Comparison of ENCODE assay signal across 10 cellular contexts in the genomic region with DNA sequence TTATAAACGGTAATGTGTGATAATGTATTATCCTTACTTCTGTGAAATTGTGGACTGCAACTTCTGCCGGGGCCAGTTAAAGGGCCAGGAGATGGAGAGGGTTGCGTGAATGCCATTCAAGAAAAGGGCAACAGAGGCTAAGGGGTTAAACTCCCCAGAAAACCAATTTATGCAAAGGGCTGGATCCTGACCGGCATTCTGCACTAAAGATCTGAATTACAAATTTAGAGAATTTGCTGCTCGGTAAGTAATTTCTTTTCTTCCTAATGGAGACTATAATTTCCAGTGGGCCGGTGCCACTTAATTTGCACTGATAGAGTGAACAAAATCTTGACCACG.
DNase-seq lines count a peak whose midpoint lies in the region; ATAC-seq and TF ChIP-seq lines count a peak whose summit lies in the region.
"Had no signal": no experiment of that assay in that cellular context is flagged by ENCODE, and none has a peak within 500 bp of the region (broad histone marks: within the 10 kb centered on the region; RNA-seq: fewer than 3 reads in every experiment).

No MANE protein-coding gene starts in this region.

- DNase-seq in fibroblast of lung (ENCODE audit: low read depth in 2 of 2): no peak
- DNase-seq in cerebellar cortex (ENCODE audit: low spot score): no peak
- no peak for DNase-seq in iPS-NIHi11 (ENCODE audit: low spot score)
- DNase-seq in activated T-cell treated with anti-CD3 and anti-CD28 coated beads for 4 hours: no peak
- DNase-seq: NCI-H1092 had no signal

- H3K4me2 ChIP-seq in DOHH2 (ENCODE audit: low read length) (peak overlapping the region; percentile 41), OCI-LY1 (ENCODE audit: low read length) (peak overlapping the region; percentile 78), fibroblast of lung (ENCODE audit: extremely low read depth, insufficient read depth, low read length) (peak overlapping the region; percentile 0), parathyroid adenoma (ENCODE audit: low read length) (no peak overlapping the region)

- H3K9ac ChIP-seq in OCI-LY1 (ENCODE audit: low read length) (peak overlapping the region; percentile 73), fibroblast of lung (ENCODE audit: insufficient read depth, low read length) (no peak overlapping the region), parathyroid adenoma (no peak overlapping the region)

- H3F3A ChIP-seq in DOHH2 (ENCODE audit: control insufficient read depth, insufficient read depth) (peaks cover 9% of the 10 kb centered on the region), OCI-LY1 (ENCODE audit: insufficient read depth, low read length) (0 out of 2 replicates have a peak, but pooled peaks cover 3% of the 10 kb centered on the region)

- TF ChIP-seq CTCF in DOHH2 (IDR thresholded peaks at IDR 0.05; ENCODE audit: low read depth, low read length, poor library complexity, severe bottlenecking) (no peak), OCI-LY1 (IDR thresholded peaks at IDR 0.05; ENCODE audit: low read length) (no peak), fibroblast of lung (conservative IDR thresholded peaks at IDR 0.05 in 1 of 2, IDR thresholded peaks at IDR 0.05 in 1 of 2; ENCODE audit: low read depth in 1 of 2, low read length in 2 of 2) (no peak), parathyroid adenoma (IDR thresholded peaks at IDR 0.05) (no peak)

- peak overlapping the region; percentile 12 for H2AFZ ChIP-seq in OCI-LY1 (ENCODE audit: low read length)
- H2AFZ ChIP-seq in fibroblast of lung (ENCODE audit: low read length): peak overlapping the region; percentile 66
- peak overlapping the region; percentile 67 for H2AFZ ChIP-seq in parathyroid adenoma

- H3K4me3 ChIP-seq in DOHH2 (ENCODE audit: low read length) (0 out of 2 replicates have a peak overlapping the region, but pooled peaks have one; percentile 15), OCI-LY1 (ENCODE audit: low read depth, low read length, poor library complexity, severe bottlenecking) (peak overlapping the region; percentile 47), fibroblast of lung (replicated peaks in 1 of 4; ENCODE audit: control extremely low read depth in 1 of 4, insufficient read depth in 1 of 4, low read depth in 3 of 4, low read length in 4 of 4) (no peak overlapping the region), parathyroid adenoma (ENCODE audit: low read depth, low read length) (no peak overlapping the region)
- H3K4me3 ChIP-seq: lung had no signal

- peaks cover 84% of the 10 kb centered on the region for H3K4me1 ChIP-seq in DOHH2 (ENCODE audit: control insufficient read depth, low read length)
- peaks cover 81% of the 10 kb centered on the region for H3K4me1 ChIP-seq in OCI-LY1 (ENCODE audit: insufficient read depth, low read length, severe bottlenecking)
- H3K4me1 ChIP-seq in fibroblast of lung (ENCODE audit: control insufficient read depth, extremely low read depth, insufficient read depth, low read length): peaks cover 9% of the 10 kb centered on the region
- H3K4me1 ChIP-seq in parathyroid adenoma: peaks cover 21% of the 10 kb centered on the region

- H3K9me3 ChIP-seq in DOHH2 (ENCODE audit: control insufficient read depth, insufficient read depth, low read length) (no peaks in the 10 kb centered on the region), OCI-LY1 (ENCODE audit: low read length) (no peaks in the 10 kb centered on the region), fibroblast of lung (ENCODE audit: control insufficient read depth, insufficient read depth, low read depth, low read length) (no peaks in the 10 kb centered on the region), parathyroid adenoma (ENCODE audit: control insufficient read depth, low read length) (no peaks in the 10 kb centered on the region)

- H3K36me3 ChIP-seq in DOHH2 (ENCODE audit: control insufficient read depth, low read length) (no peaks in the 10 kb centered on the region), OCI-LY1 (ENCODE audit: insufficient read depth, low read length) (no peaks in the 10 kb centered on the region), fibroblast of lung (ENCODE audit: control insufficient read depth, insufficient read depth, low read length) (no peaks in the 10 kb centered on the region), parathyroid adenoma (ENCODE audit: control insufficient read depth, insufficient read depth, low read length) (no peaks in the 10 kb centered on the region)

- H3K27me3 ChIP-seq in DOHH2 (ENCODE audit: control insufficient read depth, low read length) (no peaks in the 10 kb centered on the region), OCI-LY1 (ENCODE audit: insufficient read depth, low read length) (no peaks in the 10 kb centered on the region), fibroblast of lung (ENCODE audit: control insufficient read depth, insufficient read depth, low read length) (no peaks in the 10 kb centered on the region), parathyroid adenoma (ENCODE audit: control insufficient read depth, insufficient read depth, low read length) (no peaks in the 10 kb centered on the region)

- no peaks in the 10 kb centered on the region for H4K20me1 ChIP-seq in DOHH2 (ENCODE audit: control insufficient read depth, insufficient read depth, low read depth, low read length)
- H4K20me1 ChIP-seq in OCI-LY1 (ENCODE audit: insufficient read depth, low read length): no peaks in the 10 kb centered on the region
- H4K20me1 ChIP-seq in fibroblast of lung (ENCODE audit: control insufficient read depth, extremely low read depth, insufficient read depth, low read length): no peaks in the 10 kb centered on the region

- no peaks in the 10 kb centered on the region for H3K9me2 ChIP-seq in DOHH2 (replicated peaks; ENCODE audit: control insufficient read depth, low read length)
- no peaks in the 10 kb centered on the region for H3K9me2 ChIP-seq in OCI-LY1 (ENCODE audit: low read depth, low read length)

- H3K27ac ChIP-seq in DOHH2 (ENCODE audit: low read depth, low read length) (no peak overlapping the region), OCI-LY1 (ENCODE audit: low read depth, low read length, poor library complexity, severe bottlenecking) (peak overlapping the region; percentile 99), fibroblast of lung (ENCODE audit: insufficient read depth, low read length) (peak overlapping the region; percentile 81), parathyroid adenoma (peak overlapping the region; percentile 83)

- H3K79me2 ChIP-seq in DOHH2 (ENCODE audit: control insufficient read depth, low read length): no peaks in the 10 kb centered on the region
- H3K79me2 ChIP-seq in OCI-LY1 (ENCODE audit: insufficient read depth, low read length): no peaks in the 10 kb centered on the region
- H3K79me2 ChIP-seq in fibroblast of lung (ENCODE audit: control insufficient read depth, insufficient read depth, low read length): no peaks in the 10 kb centered on the region
- H3K79me2 ChIP-seq in parathyroid adenoma: no peaks in the 10 kb centered on the region

- ATAC-seq in GM18868 (IDR thresholded peaks at IDR 0.05; ENCODE audit: unreplicated experiment): no peak

Comparison
In these comparisons a context has a peak if more than half of its experiments do, and no peak if none do; other contexts are left out.
1. H3K4me3 ChIP-seq: peak in DOHH2 (single experiment) and OCI-LY1 (single experiment); none in fibroblast of lung (0 of 4) and parathyroid adenoma (single experiment).
2. H2AFZ ChIP-seq: peak in every context shown above with its lines; median percentile 67 in parathyroid adenoma; 66 in fibroblast of lung; 12 in OCI-LY1.